ENCODE assay signal across 19 cellular contexts in genomic region chr2:5453224-5453623, GRCh38.
A peak's percentile ranks its signal among the peaks of the same experiment; 100 is the strongest.
DNase-seq lines count a peak whose midpoint lies in the region; ATAC-seq, FAIRE-seq and TF ChIP-seq lines count a peak whose summit lies in the region.
"Had no signal": no experiment of that assay in that cellular context is flagged by ENCODE, and none has a peak within 500 bp of the region (broad histone marks: within the 10 kb centered on the region; RNA-seq: fewer than 3 reads in every experiment).

No MANE protein-coding gene starts in this region.

- H3K9me2 ChIP-seq in GM23338 (ENCODE audit: insufficient read depth), result no peaks in the 10 kb centered on the region

- TF ChIP-seq CTCF in GM23338 (conservative IDR thresholded peaks at IDR 0.05; ENCODE audit: low read depth in 2 of 2), result no peak
- no peak for TF ChIP-seq CTCF in astrocyte (IDR thresholded peaks at IDR 0.05; ENCODE audit: insufficient read depth, low read depth, low read length)
- no peak for TF ChIP-seq CTCF in kidney (IDR thresholded peaks at IDR 0.05; ENCODE audit: borderline replicate concordance, extremely low read depth, insufficient read depth)
- no peak for TF ChIP-seq CTCF in thyroid gland (IDR thresholded peaks at IDR 0.05)

- H3K79me2 ChIP-seq in GM23338 (replicated peaks; ENCODE audit: insufficient read depth) (no peaks in the 10 kb centered on the region), astrocyte (ENCODE audit: insufficient read depth, low read length) (no peaks in the 10 kb centered on the region)

- no peak for FAIRE-seq in astrocyte (lab: Jason Lieb, UNC)
- no peak for FAIRE-seq in kidney (lab: Jason Lieb, UNC)
- FAIRE-seq: A204.1 had no signal

- H3K4me3 ChIP-seq in GM23338, result no peak overlapping the region
- no peak overlapping the region for H3K4me3 ChIP-seq in astrocyte (ENCODE audit: insufficient read depth, low read depth, low read length)
- H3K4me3 ChIP-seq in neuronal stem cell (ENCODE audit: low read length in 2 of 2), result no peak overlapping the region
- no peak overlapping the region for H3K4me3 ChIP-seq in kidney (ENCODE audit: low read length in 2 of 2)
- H3K4me3 ChIP-seq in thyroid gland (replicated peaks in 1 of 3), result no peak overlapping the region
- H3K4me3 ChIP-seq: HAP-1, PC-9, SJCRH30 had no signal

- no peaks in the 10 kb centered on the region for H3K9me3 ChIP-seq in astrocyte (ENCODE audit: insufficient read depth, low read depth, low read length)
- H3K9me3 ChIP-seq in neuronal stem cell (replicated peaks in 1 of 2; ENCODE audit: control insufficient read depth in 2 of 2, insufficient read depth in 1 of 2, low read depth in 1 of 2, low read length in 2 of 2), result no peaks in the 10 kb centered on the region
- H3K9me3 ChIP-seq in kidney (ENCODE audit: control insufficient read depth in 1 of 2, low read length in 2 of 2), result no peaks in the 10 kb centered on the region
- no peaks in the 10 kb centered on the region for H3K9me3 ChIP-seq in thyroid gland
- H3K9me3 ChIP-seq: HAP-1, SJCRH30 had no signal

- peak overlapping the region; percentile 67 for H4K8ac ChIP-seq in neuronal stem cell (ENCODE audit: low read depth, low read length)

- no peak overlapping the region for H3K4me2 ChIP-seq in GM23338
- peak overlapping the region; percentile 77 for H3K4me2 ChIP-seq in astrocyte (ENCODE audit: low read length)
- H3K4me2 ChIP-seq in neuronal stem cell (ENCODE audit: insufficient read depth, low read length, poor library complexity, severe bottlenecking), result no peak overlapping the region
- H3K4me2 ChIP-seq: PC-9 had no signal

- DNase-seq in GM23338 (ENCODE audit: low spot score) (no peak), astrocyte (ENCODE audit: low read depth) (no peak), left kidney (ENCODE audit: low read depth, low spot score) (peak; percentile 62), neuronal stem cell (ENCODE audit: low spot score) (no peak), kidney (no peak), activated gamma-delta T cell treated with Interleukin-2 at 50 U/mL for 16 hours (no peak), HCEC 1CT (no peak), thyroid gland (no peak)
- DNase-seq: CD4-positive, alpha-beta T cell; DMS79; NCI-H1048; NCI-H1930; NCI-H226; NCI-H524 treated with DMSO at 0.1 percent for 48 hours; PC-9 had no signal

- H3K9me3 Mint-ChIP-seq in GM23338 (peaks cover 48% of the 10 kb centered on the region), astrocyte (ENCODE audit: unreplicated experiment) (no peaks in the 10 kb centered on the region)
- H3K9me3 Mint-ChIP-seq: CD4-positive, alpha-beta T cell had no signal

- ATAC-seq in GM23338, result peak; percentile 62

- H4K91ac ChIP-seq in neuronal stem cell (ENCODE audit: low read depth, low read length, poor library complexity), result no peak overlapping the region

- H3K36me3 ChIP-seq in GM23338 (ENCODE audit: insufficient read depth), result no peaks in the 10 kb centered on the region
- H3K36me3 ChIP-seq in astrocyte (ENCODE audit: insufficient read depth, low read length), result no peaks in the 10 kb centered on the region
- no peaks in the 10 kb centered on the region for H3K36me3 ChIP-seq in neuronal stem cell (replicated peaks in 1 of 2; ENCODE audit: control insufficient read depth in 2 of 2, insufficient read depth in 2 of 2, low read length in 2 of 2)
- H3K36me3 ChIP-seq in kidney (ENCODE audit: control insufficient read depth in 1 of 2, insufficient read depth in 2 of 2, low read length in 2 of 2), result no peaks in the 10 kb centered on the region
- H3K36me3 ChIP-seq in thyroid gland, result no peaks in the 10 kb centered on the region
- H3K36me3 ChIP-seq: HAP-1, SJCRH30 had no signal

- peak overlapping the region; percentile 68 for H3K9ac ChIP-seq in astrocyte (ENCODE audit: low read length)
- no peak overlapping the region for H3K9ac ChIP-seq in neuronal stem cell (ENCODE audit: low read depth, low read length, poor library complexity)
- H3K9ac ChIP-seq in kidney (ENCODE audit: low read length in 2 of 2), result no peak overlapping the region

- H3K36me3 Mint-ChIP-seq in GM23338 (ENCODE audit: low read depth), result no peaks in the 10 kb centered on the region
- H3K36me3 Mint-ChIP-seq in astrocyte (ENCODE audit: low read depth, unreplicated experiment), result no peaks in the 10 kb centered on the region

- H2AFZ ChIP-seq in GM23338 (peak overlapping the region; percentile 45; the same call in 1 of the 2 replicates), astrocyte (ENCODE audit: low read depth, low read length) (peak overlapping the region; percentile 62), neuronal stem cell (ENCODE audit: low read length) (peak overlapping the region; percentile 81)
- H2AFZ ChIP-seq: PC-9 had no signal

- H3K4ac ChIP-seq in neuronal stem cell (ENCODE audit: low read length), result no peak overlapping the region

- peak overlapping the region; percentile 76 for H3K18ac ChIP-seq in neuronal stem cell (ENCODE audit: low read length)

- H3K4me1 ChIP-seq in GM23338 (ENCODE audit: insufficient read depth) (no peaks in the 10 kb centered on the region), astrocyte (ENCODE audit: insufficient read depth, low read length) (peaks cover 12% of the 10 kb centered on the region), neuronal stem cell (ENCODE audit: control insufficient read depth in 2 of 2, insufficient read depth in 1 of 2, low read depth in 1 of 2, low read length in 2 of 2) (peaks cover 7 to 10% of the 10 kb centered on the region in 2 donors), kidney (ENCODE audit: control insufficient read depth in 1 of 2, insufficient read depth in 1 of 2, low read depth in 1 of 2, low read length in 2 of 2) (no peaks in the 10 kb centered on the region), thyroid gland (no peaks in the 10 kb centered on the region)
- H3K4me1 ChIP-seq: HAP-1 had no signal

- no peak for TF ChIP-seq POLR2A in thyroid gland (IDR thresholded peaks at IDR 0.05)

- H2BK120ac ChIP-seq in neuronal stem cell (ENCODE audit: low read depth, low read length), result no peak overlapping the region

- H4K20me1 ChIP-seq in GM23338 (replicated peaks; ENCODE audit: insufficient read depth), result no peaks in the 10 kb centered on the region
- no peaks in the 10 kb centered on the region for H4K20me1 ChIP-seq in astrocyte (ENCODE audit: insufficient read depth, low read length)

- no peak overlapping the region for H3K23ac ChIP-seq in neuronal stem cell (ENCODE audit: low read depth, low read length, poor library complexity)

- H3K27me3 ChIP-seq in GM23338 (ENCODE audit: insufficient read depth) (no peaks in the 10 kb centered on the region), astrocyte (ENCODE audit: insufficient read depth, low read length) (no peaks in the 10 kb centered on the region), neuronal stem cell (ENCODE audit: control insufficient read depth in 3 of 3, insufficient read depth in 3 of 3, low read depth in 1 of 3, low read length in 3 of 3) (no peaks in the 10 kb centered on the region), thyroid gland (no peaks in the 10 kb centered on the region)
- H3K27me3 ChIP-seq: SJCRH30 had no signal

- intact Hi-C loops in kidney (cut with DNase I), result no loop called here
- intact Hi-C loops in thyroid gland (cut with DNase I), result no loop called here

- H3K4me1 Mint-ChIP-seq in GM23338 (peaks cover 9% of the 10 kb centered on the region; the same call in 2 of the 3 replicates), astrocyte (ENCODE audit: low read depth, unreplicated experiment) (peaks cover 10% of the 10 kb centered on the region)

- H3K14ac ChIP-seq in neuronal stem cell (ENCODE audit: low read length), result no peak overlapping the region

- H3K4me3 Mint-ChIP-seq in GM23338 (peak overlapping the region; percentile 12; the same call in 1 of the 3 replicates), astrocyte (ENCODE audit: unreplicated experiment) (no peak overlapping the region)
- H3K4me3 Mint-ChIP-seq: CD4-positive, alpha-beta T cell had no signal

- no peak overlapping the region for H2AK5ac ChIP-seq in neuronal stem cell (ENCODE audit: low read depth, low read length)

- H3K27me3 Mint-ChIP-seq in GM23338 (ENCODE audit: insufficient read depth, low read depth, poor library complexity) (no peaks in the 10 kb centered on the region), astrocyte (ENCODE audit: low read depth, unreplicated experiment) (no peaks in the 10 kb centered on the region)
- H3K27me3 Mint-ChIP-seq: CD4-positive, alpha-beta T cell had no signal

- H3K27ac ChIP-seq in GM23338 (ENCODE audit: low read depth), result no peak overlapping the region
- peak overlapping the region; percentile 69 for H3K27ac ChIP-seq in astrocyte (ENCODE audit: low read depth, low read length)
- no peak overlapping the region for H3K27ac ChIP-seq in neuronal stem cell (replicated peaks; ENCODE audit: low read length)
- no peak overlapping the region for H3K27ac ChIP-seq in kidney (ENCODE audit: low read depth in 2 of 2, low read length in 2 of 2)
- H3K27ac ChIP-seq in thyroid gland, result no peak overlapping the region
- H3K27ac ChIP-seq: HL-60, PC-9, SJCRH30 had no signal

- peak overlapping the region; percentile 80 for H2BK15ac ChIP-seq in neuronal stem cell (ENCODE audit: low read length)

- H3K27ac Mint-ChIP-seq in GM23338, result no peak overlapping the region
- peak overlapping the region; percentile 59 for H3K27ac Mint-ChIP-seq in astrocyte (ENCODE audit: unreplicated experiment)
- H3K27ac Mint-ChIP-seq: CD4-positive, alpha-beta T cell had no signal

- peak overlapping the region; percentile 64 for H2BK12ac ChIP-seq in neuronal stem cell (ENCODE audit: low read length)

- no peaks in the 10 kb centered on the region for H3F3A ChIP-seq in GM23338 (replicated peaks; ENCODE audit: low read depth)

- no peak overlapping the region for H2BK5ac ChIP-seq in neuronal stem cell (ENCODE audit: low read length)

- WGBS in neuronal stem cell (ENCODE audit: extremely low coverage in 2 of 2, insufficient read length in 2 of 2, insufficient replicate concordance in 1 of 2), 2 donors, result no CpG with 5 or more reads among the region's 13 CpGs
- 76 to 77% methylated on average over 13 of the region's 13 CpGs for WGBS in thyroid gland, 2 donors

- H3K79me1 ChIP-seq in neuronal stem cell (ENCODE audit: low read depth, low read length), result no peaks in the 10 kb centered on the region

TF ChIP-seq in GM23338, 12 proteins besides CTCF, POLR2A, EP300 and RAD21 (continues in another document):
- TF ChIP-seq EZH2 (IDR thresholded peaks at IDR 0.05; ENCODE audit: low read depth, unreplicated experiment), result no peak
